23 cellular contexts compared by ENCODE assay signal in genomic region chr2:109369671-109370191, GRCh38.
"Had no signal": no experiment of that assay in that cellular context is flagged by ENCODE, and none has a peak within 500 bp of the region (broad histone marks: within the 10 kb centered on the region; RNA-seq: fewer than 3 reads in every experiment).

No MANE protein-coding gene starts in this region.

- H3K27me3 ChIP-seq: ascending aorta, esophagus squamous epithelium, tibial artery had no signal

- H3K4me3 Mint-ChIP-seq: activated CD4-positive, alpha-beta T cell treated with anti-CD3 and anti-CD28 coated beads for 36 hours; activated naive CD4-positive, alpha-beta T cell treated with anti-CD3 and anti-CD28 coated beads, Interleukin-2, amount 50 U/mL, for 24 hours; activated T-cell treated with anti-CD3 and anti-CD28 coated beads, Interleukin-2, amount 50 U/mL, for 24 hours; dendritic cell treated with granulocyte-macrophage colony-stimulating factor and Interleukin-4, amounts not matched to agents 40 ng/mL and 50 ng/mL, for 4 days; mesothelial cell of epicardium; natural killer cell treated with Interleukin-12 subunit alpha and Interleukin-12 subunit beta and Interleukin-15 and Interleukin-18, amount 100 ng/mL, for 72 hours had no signal

- DNase-seq: activated CD4-positive, alpha-beta T cell treated with anti-CD3 and anti-CD28 coated beads for 36 hours; activated CD4-positive, alpha-beta T cell treated with anti-CD3 and anti-CD28 coated beads, Interleukin-2, amount 50 U/mL, for 48 hours; activated gamma-delta T cell; activated T-cell treated with anti-CD3 and anti-CD28 coated beads, Interleukin-2, amount 50 U/mL, for 24 hours; cerebellar nuclear complex; effector memory CD4-positive, alpha-beta T cell; esophagus squamous epithelium; left colon; nucleus accumbens; retina; stimulated activated CD4-positive, alpha-beta T cell treated with anti-CD3 and anti-CD28 coated beads, Interleukin-12 subunit alpha, Interleukin-12 subunit beta, amount 100 ng/mL, for 4 hours; stimulated activated CD4-positive, alpha-beta T cell treated with anti-CD3 and anti-CD28 coated beads, Interleukin-1b, Interleukin-23, amount 100 ng/mL, for 48 hours; stimulated activated CD8-positive, alpha-beta memory T cell treated with anti-CD3 and anti-CD28 coated beads, Interleukin-4, amount 100 ng/mL, for 48 hours; stimulated activated naive CD4-positive, alpha-beta T cell treated with Interleukin-2 at 50 U/mL for 16 hours; substantia nigra; tibial artery; WERI-Rb-1 had no signal

- H3K4me3 ChIP-seq: ascending aorta, esophagus squamous epithelium, lung, tibial artery had no signal

- H3K4me1 Mint-ChIP-seq: activated CD4-positive, alpha-beta T cell treated with anti-CD3 and anti-CD28 coated beads for 36 hours; activated naive CD4-positive, alpha-beta T cell treated with anti-CD3 and anti-CD28 coated beads, Interleukin-2, amount 50 U/mL, for 24 hours had no signal

- H3K36me3 ChIP-seq: WERI-Rb-1 had no signal

- H3K9me3 ChIP-seq: ascending aorta, esophagus squamous epithelium, tibial artery had no signal

- H3K4me1 ChIP-seq: esophagus squamous epithelium had no signal

- H3K36me3 Mint-ChIP-seq: activated naive CD4-positive, alpha-beta T cell treated with anti-CD3 and anti-CD28 coated beads, Interleukin-2, amount 50 U/mL, for 24 hours; mesothelial cell of epicardium; natural killer cell treated with Interleukin-12 subunit alpha and Interleukin-12 subunit beta and Interleukin-15 and Interleukin-18, amount 100 ng/mL, for 72 hours had no signal

- H3K27me3 Mint-ChIP-seq: activated naive CD4-positive, alpha-beta T cell treated with anti-CD3 and anti-CD28 coated beads, Interleukin-2, amount 50 U/mL, for 24 hours; activated T-cell treated with anti-CD3 and anti-CD28 coated beads, Interleukin-2, amount 50 U/mL, for 24 hours; dendritic cell treated with granulocyte-macrophage colony-stimulating factor and Interleukin-4, amounts not matched to agents 40 ng/mL and 50 ng/mL, for 4 days had no signal

- H3K27ac Mint-ChIP-seq: activated CD4-positive, alpha-beta T cell treated with anti-CD3 and anti-CD28 coated beads for 36 hours; activated naive CD4-positive, alpha-beta T cell treated with anti-CD3 and anti-CD28 coated beads, Interleukin-2, amount 50 U/mL, for 24 hours; activated T-cell treated with anti-CD3 and anti-CD28 coated beads, Interleukin-2, amount 50 U/mL, for 24 hours; dendritic cell treated with granulocyte-macrophage colony-stimulating factor and Interleukin-4, amounts not matched to agents 40 ng/mL and 50 ng/mL, for 4 days; mesothelial cell of epicardium; natural killer cell treated with Interleukin-12 subunit alpha and Interleukin-12 subunit beta and Interleukin-15 and Interleukin-18, amount 100 ng/mL, for 72 hours had no signal

- ATAC-seq: activated CD4-positive, alpha-beta T cell treated with anti-CD3 and anti-CD28 coated beads for 36 hours; left colon; natural killer cell treated with Interleukin-12 subunit alpha and Interleukin-12 subunit beta and Interleukin-15 and Interleukin-18, amount 100 ng/mL, for 72 hours had no signal

- H3K9me3 Mint-ChIP-seq: activated naive CD4-positive, alpha-beta T cell treated with anti-CD3 and anti-CD28 coated beads, Interleukin-2, amount 50 U/mL, for 24 hours; activated T-cell treated with anti-CD3 and anti-CD28 coated beads, Interleukin-2, amount 50 U/mL, for 24 hours; dendritic cell treated with granulocyte-macrophage colony-stimulating factor and Interleukin-4, amounts not matched to agents 40 ng/mL and 50 ng/mL, for 4 days; mesothelial cell of epicardium; natural killer cell treated with Interleukin-12 subunit alpha and Interleukin-12 subunit beta and Interleukin-15 and Interleukin-18, amount 100 ng/mL, for 72 hours had no signal

- H3K27ac ChIP-seq: ascending aorta, esophagus squamous epithelium, tibial artery, WERI-Rb-1 had no signal
